In genomic region chr15:59501531-59502113, GRCh38 we compare ENCODE assay signal across 8 cellular contexts.
DNase-seq lines count a peak whose midpoint lies in the region; ATAC-seq and TF ChIP-seq lines count a peak whose summit lies in the region.

No MANE protein-coding gene starts in this region.

- no peaks in the 10 kb centered on the region for H3K9me3 ChIP-seq in SU-DHL-6 (ENCODE audit: insufficient read depth, low read length)

- no peaks in the 10 kb centered on the region for H3K9me2 ChIP-seq in SU-DHL-6 (replicated peaks; ENCODE audit: insufficient read depth, low read length)

- H3K9me3 Mint-ChIP-seq in stimulated activated naive B cell treated with anti-CD40 and anti-IgM and Interleukin-4, amounts not matched to agents 10 μg/mL and 1 μg/mL and 100 μg/mL, for 72 hours: no peaks in the 10 kb centered on the region

- H3K79me2 ChIP-seq in SU-DHL-6 (ENCODE audit: insufficient read depth, low read length): peaks cover 17% of the 10 kb centered on the region

- H3K27ac Mint-ChIP-seq in stimulated activated naive B cell treated with anti-CD40 and anti-IgM and Interleukin-4, amounts not matched to agents 10 μg/mL and 1 μg/mL and 100 μg/mL, for 72 hours: no peak overlapping the region

- H3K36me3 Mint-ChIP-seq in stimulated activated naive B cell treated with anti-CD40 and anti-IgM and Interleukin-4, amounts not matched to agents 10 μg/mL and 1 μg/mL and 100 μg/mL, for 72 hours: no peaks in the 10 kb centered on the region

- peak; percentile 62 to 69 for ATAC-seq in stimulated activated naive B cell treated with anti-CD40 and anti-IgM and Interleukin-4, amounts not matched to agents 10 μg/mL and 1 μg/mL and 100 μg/mL, for 72 hours (replicated peaks)
- no peak for ATAC-seq in HG03159 (IDR thresholded peaks at IDR 0.05; ENCODE audit: unreplicated experiment)

- no peaks in the 10 kb centered on the region for H3K27me3 ChIP-seq in SU-DHL-6 (ENCODE audit: low read length)

- peaks cover under 1% of the 10 kb centered on the region for H3K36me3 ChIP-seq in SU-DHL-6 (ENCODE audit: low read length)

- no peaks in the 10 kb centered on the region for H3K4me1 Mint-ChIP-seq in stimulated activated naive B cell treated with anti-CD40 and anti-IgM and Interleukin-4, amounts not matched to agents 10 μg/mL and 1 μg/mL and 100 μg/mL, for 72 hours

- no peak overlapping the region for H3K4me3 Mint-ChIP-seq in stimulated activated naive B cell treated with anti-CD40 and anti-IgM and Interleukin-4, amounts not matched to agents 10 μg/mL and 1 μg/mL and 100 μg/mL, for 72 hours

- no peak overlapping the region for H3K4me3 ChIP-seq in SU-DHL-6 (ENCODE audit: insufficient read depth, low read length, poor library complexity, severe bottlenecking)

- no peak overlapping the region for H3K27ac ChIP-seq in SU-DHL-6 (ENCODE audit: low read depth, low read length)

- H2AFZ ChIP-seq in SU-DHL-6 (ENCODE audit: low read depth, low read length, severe bottlenecking): no peak overlapping the region

- DNase-seq in NCI-H345 (lab: John Stamatoyannopoulos, UW) (peak; percentile 16), NCI-H345 treated with DMSO at 0.1 percent for 48 hours (lab: John Stamatoyannopoulos, UW; ENCODE audit: unreplicated experiment) (no peak), HuH-7.5 (ENCODE audit: low spot score) (peak; percentile 27), foreskin melanocyte (peak; percentile 44)
- no peak for DNase-seq in stimulated activated naive B cell treated with anti-CD40 and anti-IgM and Interleukin-4, amounts not matched to agents 10 μg/mL and 1 μg/mL and 100 μg/mL, for 72 hours
- DNase-seq in stimulated activated naive CD4-positive, alpha-beta T cell (lab: John Stamatoyannopoulos, UW): no peak

- no peaks in the 10 kb centered on the region for H3K27me3 Mint-ChIP-seq in stimulated activated naive B cell treated with anti-CD40 and anti-IgM and Interleukin-4, amounts not matched to agents 10 μg/mL and 1 μg/mL and 100 μg/mL, for 72 hours

- TF ChIP-seq CTCF in SU-DHL-6 (IDR thresholded peaks at IDR 0.05; ENCODE audit: insufficient read depth, low read length, poor library complexity, severe bottlenecking): peak; percentile 61

- no peak overlapping the region for H3K4me2 ChIP-seq in SU-DHL-6 (ENCODE audit: low read depth, low read length, poor library complexity, severe bottlenecking)

- no peaks in the 10 kb centered on the region for H4K20me1 ChIP-seq in SU-DHL-6 (ENCODE audit: low read depth, low read length)

- H3F3A ChIP-seq in SU-DHL-6 (ENCODE audit: insufficient read depth): peaks cover 17% of the 10 kb centered on the region; the same call in 1 of the 2 replicates

- no peak overlapping the region for H3K9ac ChIP-seq in SU-DHL-6 (ENCODE audit: low read length)

Comparison
In these comparisons a context has a peak if more than half of its experiments do, and no peak if none do; other contexts are left out.
1. DNase-seq: peak in NCI-H345 (single experiment), HuH-7.5 (single experiment) and foreskin melanocyte (single experiment); none in NCI-H345 treated with DMSO at 0.1 percent for 48 hours (single experiment), stimulated activated naive B cell treated with anti-CD40 and anti-IgM and Interleukin-4, amounts not matched to agents 10 μg/mL and 1 μg/mL and 100 μg/mL, for 72 hours (single experiment) and stimulated activated naive CD4-positive, alpha-beta T cell (0 of 6).